12 cellular contexts compared by ENCODE assay signal in the genomic region with DNA sequence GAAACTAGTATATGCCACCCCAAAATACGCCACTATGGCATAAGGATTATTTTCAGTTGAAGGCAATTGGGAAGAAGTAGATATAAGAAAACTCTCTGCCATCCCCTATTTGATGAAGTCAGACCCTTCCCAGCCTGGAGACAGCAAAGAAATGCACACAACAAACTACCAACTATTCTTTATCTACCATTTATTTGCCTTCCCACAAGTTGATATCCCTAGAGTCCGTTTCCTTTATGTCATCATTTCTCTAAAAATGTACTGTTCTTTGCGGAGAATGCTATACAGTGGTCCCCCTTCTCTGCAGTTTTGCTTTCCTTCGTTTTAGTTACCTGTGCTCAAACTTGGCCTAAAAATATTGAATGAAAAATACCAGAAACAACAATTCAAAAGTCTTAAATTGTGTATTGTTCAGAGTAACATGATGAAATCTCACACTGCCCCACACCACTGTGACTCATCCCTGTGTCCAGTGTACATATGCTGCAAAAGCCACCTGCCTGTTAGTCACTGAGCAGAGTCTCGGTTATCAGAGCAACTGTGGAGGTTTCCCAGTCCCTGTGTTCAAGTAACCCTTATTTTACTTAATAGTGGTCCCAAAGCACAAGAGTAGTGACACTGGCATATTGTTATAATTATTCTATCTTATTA.
DNase-seq lines count a peak whose midpoint lies in the region; ATAC-seq and TF ChIP-seq lines count a peak whose summit lies in the region.
"Had no signal": no experiment of that assay in that cellular context is flagged by ENCODE, and none has a peak within 500 bp of the region (broad histone marks: within the 10 kb centered on the region; RNA-seq: fewer than 3 reads in every experiment).

No MANE protein-coding gene starts in this region.

- H3K4me2 ChIP-seq in OCI-LY7 (ENCODE audit: low read length) = no peak overlapping the region

- H3K79me2 ChIP-seq in OCI-LY7 (ENCODE audit: insufficient read depth, low read depth, low read length) = no peaks in the 10 kb centered on the region

- ATAC-seq in esophagus mucosa (peak; percentile 85), left colon (no peak)

- CTCF ChIA-PET in GM10248 (lab: Yijun Ruan, JAX) = no interaction called here
- CTCF ChIA-PET in OCI-LY7 (lab: Charles Lee; ENCODE audit: unreplicated experiment) = no interaction called here

- H3K4me1 ChIP-seq in OCI-LY7 (ENCODE audit: insufficient read depth, low read length, poor library complexity, severe bottlenecking) = no peaks in the 10 kb centered on the region

- no peaks in the 10 kb centered on the region for H3K9me2 ChIP-seq in OCI-LY7 (ENCODE audit: insufficient read depth, low read length)

- DNase-seq in GM12865 (ENCODE audit: low read depth) = peak; percentile 10
- DNase-seq in RKO (ENCODE audit: low spot score) = peak; percentile 84
- DNase-seq in retinal pigment epithelial cell (ENCODE audit: low read depth) = peak; percentile 79
- DNase-seq in NCI-H2227 treated with DMSO at 0.1 percent for 48 hours (lab: John Stamatoyannopoulos, UW) = no peak
- DNase-seq in GM10248 (ENCODE audit: extremely low spot score) = no peak
- no peak for DNase-seq in OCI-LY7 (ENCODE audit: low spot score)
- no peak for DNase-seq in left colon
- DNase-seq: activated CD8-positive, alpha-beta memory T cell treated with anti-CD3 and anti-CD28 coated beads for 24 hours; NCI-H748 treated with DMSO at 0.1 percent for 48 hours; stimulated activated naive CD4-positive, alpha-beta T cell had no signal

- H3K4me3 ChIP-seq in GM12865 (ENCODE audit: low read depth, low read length) (no peak overlapping the region), retinal pigment epithelial cell (ENCODE audit: low read length) (no peak overlapping the region), OCI-LY7 (ENCODE audit: low read depth, low read length, poor library complexity, severe bottlenecking) (no peak overlapping the region)
- H3K4me3 ChIP-seq: esophagus muscularis mucosa had no signal

- H3K36me3 ChIP-seq in OCI-LY7 (ENCODE audit: insufficient read depth, low read length) = no peaks in the 10 kb centered on the region

- H3K27ac ChIP-seq in OCI-LY7 (ENCODE audit: low read depth, low read length, poor library complexity, severe bottlenecking) = no peak overlapping the region
- H3K27ac ChIP-seq: esophagus muscularis mucosa had no signal

- TF ChIP-seq CTCF in GM12865 (IDR thresholded peaks at IDR 0.05; ENCODE audit: insufficient read depth, low read depth, low read length, missing control alignments) (no peak), retinal pigment epithelial cell (conservative IDR thresholded peaks at IDR 0.05; ENCODE audit: low read depth, low read length) (no peak), GM10248 (IDR thresholded peaks at IDR 0.05; ENCODE audit: control extremely low read depth, extremely low read depth, low read depth, missing control alignments) (no peak), OCI-LY7 (conservative IDR thresholded peaks at IDR 0.05; ENCODE audit: low read length) (no peak)

- no peaks in the 10 kb centered on the region for H3K9me3 ChIP-seq in OCI-LY7 (ENCODE audit: low read length)
- H3K9me3 ChIP-seq: esophagus muscularis mucosa had no signal

- POLR2A ChIA-PET in GM10248 (lab: Yijun Ruan, JAX) (no interaction called here), OCI-LY7 (lab: Charles Lee) (no interaction called here)

- BruUV-seq in OCI-LY7 (replicated peaks; lab: Mats Ljungman, UMichigan) = no TSS peak

- no peak overlapping the region for H2AFZ ChIP-seq in OCI-LY7 (ENCODE audit: low read length)

- intact Hi-C loops in OCI-LY7 (cut with micrococcal nuclease; ENCODE audit: unreplicated experiment) (no loop called here), left colon (cut with DNase I, micrococcal nuclease) (no loop called here)

- no peaks in the 10 kb centered on the region for H4K20me1 ChIP-seq in OCI-LY7 (ENCODE audit: insufficient read depth, low read length)

Comparison
In these comparisons a context has a peak if more than half of its experiments do, and no peak if none do; other contexts are left out.
1. DNase-seq: peak in GM12865 (single experiment), RKO (single experiment) and retinal pigment epithelial cell (single experiment); none in NCI-H2227 treated with DMSO at 0.1 percent for 48 hours (single experiment), GM10248 (single experiment), OCI-LY7 (single experiment) and left colon (0 of 2).